In genomic region chrX:54550821-54551220, GRCh38 we compare ENCODE assay signal across 17 cellular contexts. TPM values are rescaled to one million over a fixed set of nuclear protein-coding genes. Genes with fewer than 3 reads are reported as not detected.
DNase-seq lines count a peak whose midpoint lies in the region; ATAC-seq and TF ChIP-seq lines count a peak whose summit lies in the region.
"Had no signal": no experiment of that assay in that cellular context is flagged by ENCODE, and none has a peak within 500 bp of the region (broad histone marks: within the 10 kb centered on the region; RNA-seq: fewer than 3 reads in every experiment).

No MANE protein-coding gene starts in this region.

- no peaks in the 10 kb centered on the region for H3K4me1 Mint-ChIP-seq in activated naive CD4-positive, alpha-beta T cell treated with anti-CD3 and anti-CD28 coated beads for 36 hours (ENCODE audit: low read depth)
- H3K4me1 Mint-ChIP-seq in T-helper 17 cell: peaks cover 9% of the 10 kb centered on the region
- no peaks in the 10 kb centered on the region for H3K4me1 Mint-ChIP-seq in osteocyte (ENCODE audit: unreplicated experiment)
- H3K4me1 Mint-ChIP-seq in T-cell: peaks cover 0 to 2% (median 0%) of the 10 kb centered on the region in 3 donors
- H3K4me1 Mint-ChIP-seq: GM23338, H9 had no signal

- H3K9me3 ChIP-seq in T-helper 17 cell (ENCODE audit: control insufficient read depth, low read length, poor library complexity, severe bottlenecking): no peaks in the 10 kb centered on the region

- intact Hi-C loops in activated naive CD4-positive, alpha-beta T cell treated with anti-CD3 and anti-CD28 coated beads for 36 hours (cut with micrococcal nuclease): no loop called here

- CTCF ChIA-PET in activated naive CD4-positive, alpha-beta T cell treated with anti-CD3 and anti-CD28 coated beads for 36 hours (lab: Charles Lee): no interaction called here
- CTCF ChIA-PET in T-cell (lab: Charles Lee): no interaction called here

- no peak for DNase-seq in activated naive CD4-positive, alpha-beta T cell treated with anti-CD3 and anti-CD28 coated beads for 36 hours
- no peak for DNase-seq in activated naive CD4-positive, alpha-beta T cell treated with anti-CD3 and anti-CD28 coated beads, Interleukin-2, amount 50 U/mL, for 72 hours (ENCODE audit: low spot score in 2 of 2)
- DNase-seq in T-helper 17 cell (no peak), ecto neural progenitor cell (ENCODE audit: low spot score) (peak; percentile 18), osteocyte (ENCODE audit: extremely low spot score, unreplicated experiment) (peak; percentile 54), T-cell (no peak)
- DNase-seq in activated CD4-positive, CD25-positive, alpha-beta regulatory T cell treated with anti-CD3 and anti-CD28 coated beads, Interleukin-2, amount 50 U/mL, for 72 hours: no peak
- DNase-seq: C1 segment of cervical spinal cord; Calu3; CD4-positive, alpha-beta memory T cell; COR-L47; DMS53; DMS79 treated with DMSO at 0.1 percent for 48 hours; GF-D8; H9 had no signal

- no peak for TF ChIP-seq CTCF in osteocyte (IDR thresholded peaks at IDR 0.05)

- POLR2A ChIA-PET in T-cell (lab: Charles Lee): no interaction called here

- H3K4me3 Mint-ChIP-seq in activated naive CD4-positive, alpha-beta T cell treated with anti-CD3 and anti-CD28 coated beads for 36 hours: no peak overlapping the region
- no peak overlapping the region for H3K4me3 Mint-ChIP-seq in T-helper 17 cell
- no peak overlapping the region for H3K4me3 Mint-ChIP-seq in osteocyte (ENCODE audit: unreplicated experiment)
- H3K4me3 Mint-ChIP-seq in T-cell: no peak overlapping the region
- H3K4me3 Mint-ChIP-seq: CD4-positive, alpha-beta memory T cell; GM23338; H9 had no signal

- no peak for ATAC-seq in activated naive CD4-positive, alpha-beta T cell treated with anti-CD3 and anti-CD28 coated beads, Interleukin-2, amount 50 U/mL, for 72 hours
- ATAC-seq in T-helper 17 cell (no peak), T-cell (replicated peaks in 1 of 4) (no peak)
- ATAC-seq: GM23338, HCT116 had no signal

- no peaks in the 10 kb centered on the region for H3K9me3 Mint-ChIP-seq in activated naive CD4-positive, alpha-beta T cell treated with anti-CD3 and anti-CD28 coated beads for 36 hours
- no peaks in the 10 kb centered on the region for H3K9me3 Mint-ChIP-seq in activated naive CD4-positive, alpha-beta T cell treated with anti-CD3 and anti-CD28 coated beads, Interleukin-2, amount 50 U/mL, for 72 hours
- H3K9me3 Mint-ChIP-seq in osteocyte (ENCODE audit: unreplicated experiment) (peaks cover 2% of the 10 kb centered on the region), T-cell (no peaks in the 10 kb centered on the region)
- H3K9me3 Mint-ChIP-seq: CD4-positive, alpha-beta memory T cell; GM23338 had no signal

- H3K27me3 Mint-ChIP-seq in activated naive CD4-positive, alpha-beta T cell treated with anti-CD3 and anti-CD28 coated beads for 36 hours (ENCODE audit: low read depth): no peaks in the 10 kb centered on the region
- H3K27me3 Mint-ChIP-seq in T-helper 17 cell: no peaks in the 10 kb centered on the region
- no peaks in the 10 kb centered on the region for H3K27me3 Mint-ChIP-seq in osteocyte (ENCODE audit: unreplicated experiment)
- peaks cover 0 to 4% of the 10 kb centered on the region in 2 donors for H3K27me3 Mint-ChIP-seq in T-cell
- H3K27me3 Mint-ChIP-seq: CD4-positive, alpha-beta memory T cell had no signal

- H3K36me3 Mint-ChIP-seq in activated naive CD4-positive, alpha-beta T cell treated with anti-CD3 and anti-CD28 coated beads for 36 hours (ENCODE audit: low read depth): peaks cover 35% of the 10 kb centered on the region
- H3K36me3 Mint-ChIP-seq in activated naive CD4-positive, alpha-beta T cell treated with anti-CD3 and anti-CD28 coated beads, Interleukin-2, amount 50 U/mL, for 72 hours: peaks cover 22 to 23% of the 10 kb centered on the region in 2 donors
- H3K36me3 Mint-ChIP-seq in T-helper 17 cell (ENCODE audit: low read depth): peaks cover 16% of the 10 kb centered on the region
- peaks cover 22% of the 10 kb centered on the region for H3K36me3 Mint-ChIP-seq in osteocyte (ENCODE audit: unreplicated experiment)
- peaks cover 38% of the 10 kb centered on the region for H3K36me3 Mint-ChIP-seq in T-cell

- H3K27ac Mint-ChIP-seq in activated naive CD4-positive, alpha-beta T cell treated with anti-CD3 and anti-CD28 coated beads for 36 hours: peak overlapping the region; percentile 24
- H3K27ac Mint-ChIP-seq in activated naive CD4-positive, alpha-beta T cell treated with anti-CD3 and anti-CD28 coated beads, Interleukin-2, amount 50 U/mL, for 72 hours: no peak overlapping the region
- H3K27ac Mint-ChIP-seq in T-helper 17 cell (peak overlapping the region; percentile 47), osteocyte (ENCODE audit: unreplicated experiment) (no peak overlapping the region), T-cell (no peak overlapping the region)
- H3K27ac Mint-ChIP-seq: GM23338, H9 had no signal

RNA-seq across cellular contexts. Expression of gene GNL3L, which starts 20.8 kb away (rescaled TPM):
- total RNA-seq in activated naive CD4-positive, alpha-beta T cell treated with anti-CD3 and anti-CD28 coated beads for 36 hours: 10 to 100 TPM; 47.6 to 47.9 TPM
- 10 to 100 TPM; 47.6 to 55.3 TPM for total RNA-seq in activated naive CD4-positive, alpha-beta T cell treated with anti-CD3 and anti-CD28 coated beads, Interleukin-2, amount 50 U/mL, for 72 hours
- 10 to 100 TPM; 35.9 to 38.2 TPM for total RNA-seq in T-helper 17 cell
- 53.6 and 53.8 TPM in 2 replicates for total RNA-seq in osteocyte
- 10 to 100 TPM; 42.5 to 47.1 (median 43.3) TPM for total RNA-seq in T-cell

RNA-seq across cellular contexts. Expression of gene FGD1, which starts 54.8 kb away (rescaled TPM):
- total RNA-seq in activated naive CD4-positive, alpha-beta T cell treated with anti-CD3 and anti-CD28 coated beads for 36 hours: under 1 TPM; 0.30 to 0.38 TPM
- total RNA-seq in activated naive CD4-positive, alpha-beta T cell treated with anti-CD3 and anti-CD28 coated beads, Interleukin-2, amount 50 U/mL, for 72 hours: under 1 TPM; 0.27 to 0.31 TPM
- total RNA-seq in T-helper 17 cell (under 1 TPM in 1 of 2 donors, not detected in 1; 0.05 TPM), osteocyte (29.0 and 29.5 TPM in 2 replicates), T-cell (under 1 TPM in 4 of 5 donors, not detected in 1; 0.08 to 0.13 (median 0.09) TPM)

Comparison
In these comparisons a context has a peak if more than half of its experiments do, and no peak if none do; other contexts are left out.
1. H3K27ac Mint-ChIP-seq: peak in activated naive CD4-positive, alpha-beta T cell treated with anti-CD3 and anti-CD28 coated beads for 36 hours (single experiment) and T-helper 17 cell (single experiment); none in activated naive CD4-positive, alpha-beta T cell treated with anti-CD3 and anti-CD28 coated beads, Interleukin-2, amount 50 U/mL, for 72 hours (0 of 2), osteocyte (single experiment) and T-cell (0 of 2).
2. DNase-seq: peak in ecto neural progenitor cell (single experiment) and osteocyte (single experiment); none in activated naive CD4-positive, alpha-beta T cell treated with anti-CD3 and anti-CD28 coated beads for 36 hours (single experiment), activated naive CD4-positive, alpha-beta T cell treated with anti-CD3 and anti-CD28 coated beads, Interleukin-2, amount 50 U/mL, for 72 hours (0 of 2), T-helper 17 cell (0 of 3), T-cell (0 of 34) and activated CD4-positive, CD25-positive, alpha-beta regulatory T cell treated with anti-CD3 and anti-CD28 coated beads, Interleukin-2, amount 50 U/mL, for 72 hours (single experiment).
3. RNA of gene FGD1, which starts 54.8 kb away (total RNA-seq): 29.0 to 29.5 TPM in osteocyte; 0.30 to 0.38 TPM in activated naive CD4-positive, alpha-beta T cell treated with anti-CD3 and anti-CD28 coated beads for 36 hours, 0.27 to 0.31 TPM in activated naive CD4-positive, alpha-beta T cell treated with anti-CD3 and anti-CD28 coated beads, Interleukin-2, amount 50 U/mL, for 72 hours, 0.08 to 0.13 TPM in T-cell and 0.05 TPM in T-helper 17 cell; every median in the first group is over 10 times any median in the second.